ENCODE assay signal across 6 cellular contexts in the genomic region with DNA sequence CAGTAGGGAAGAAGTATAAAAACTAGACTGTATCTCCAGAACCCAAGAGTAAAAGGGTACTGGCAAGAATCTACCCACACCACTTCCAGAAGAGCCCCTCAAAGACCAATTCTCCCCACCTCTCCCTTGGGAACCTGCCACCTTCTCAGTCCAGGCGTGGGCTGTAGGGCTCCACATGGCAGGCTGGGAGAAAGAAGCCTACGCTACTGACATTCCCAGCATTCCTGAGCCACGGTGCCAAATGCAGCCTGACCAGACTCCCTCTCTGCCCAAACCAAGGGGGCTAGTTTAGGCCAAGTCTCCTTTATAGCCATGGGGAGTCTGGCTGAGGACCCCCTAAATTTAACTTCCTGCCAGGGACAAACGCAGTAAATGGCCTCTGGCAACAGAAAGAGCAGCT. TPM values are rescaled to one million over a fixed set of nuclear protein-coding genes. Genes with fewer than 3 reads are reported as not detected.
A peak's percentile ranks its signal among the peaks of the same experiment; 100 is the strongest.
DNase-seq lines count a peak whose midpoint lies in the region; TF ChIP-seq lines count a peak whose summit lies in the region.

No MANE protein-coding gene starts in this region.

- BruUV-seq in Caco-2 (replicated peaks; lab: Mats Ljungman, UMichigan): no TSS peak

- no peaks in the 10 kb centered on the region for H3K9me3 Mint-ChIP-seq in Caco-2 (ENCODE audit: unreplicated experiment)
- no peaks in the 10 kb centered on the region for H3K9me3 Mint-ChIP-seq in activated T-helper 1 cell treated with anti-CD3 and anti-CD28 coated beads, Interleukin-12 subunit alpha, Interleukin-12 subunit beta, Interleukin-2, Interleukin-4 antibody, amounts not matched to agents 30 ng/mL and 10 ng/mL and 1 ng/mL, durations not matched to agents 14 hours and 24 hours and 36 hours

- no peak for TF ChIP-seq CTCF in Caco-2 (IDR thresholded peaks at IDR 0.05; ENCODE audit: insufficient read depth in 1 of 2, low read depth in 1 of 2, low read length in 1 of 2, severe bottlenecking in 1 of 2, unreplicated experiment in 1 of 2)
- no peak for TF ChIP-seq CTCF in Peyer's patch (IDR thresholded peaks at IDR 0.05)

- H3K4me1 ChIP-seq in Caco-2 (peaks cover 13% of the 10 kb centered on the region), mesodermal cell (ENCODE audit: control insufficient read depth, insufficient read depth, low read length, poor library complexity, severe bottlenecking) (peaks cover 13% of the 10 kb centered on the region), Peyer's patch (peaks cover 4 to 41% (median 14%) of the 10 kb centered on the region in 4 donors)

- H3K4me3 Mint-ChIP-seq in Caco-2 (ENCODE audit: unreplicated experiment): peak overlapping the region; percentile 90
- peak overlapping the region; percentile 96 for H3K4me3 Mint-ChIP-seq in activated T-helper 1 cell treated with anti-CD3 and anti-CD28 coated beads, Interleukin-12 subunit alpha, Interleukin-12 subunit beta, Interleukin-2, Interleukin-4 antibody, amounts not matched to agents 30 ng/mL and 10 ng/mL and 1 ng/mL, durations not matched to agents 14 hours and 24 hours and 36 hours

- H3K36me3 Mint-ChIP-seq in Caco-2 (ENCODE audit: insufficient read depth, unreplicated experiment): peaks cover 66% of the 10 kb centered on the region
- peaks cover 45% of the 10 kb centered on the region for H3K36me3 Mint-ChIP-seq in activated T-helper 1 cell treated with anti-CD3 and anti-CD28 coated beads, Interleukin-12 subunit alpha, Interleukin-12 subunit beta, Interleukin-2, Interleukin-4 antibody, amounts not matched to agents 30 ng/mL and 10 ng/mL and 1 ng/mL, durations not matched to agents 14 hours and 24 hours and 36 hours (ENCODE audit: low read depth)

- 29 to 40% methylated on average over 2 to 4 of the region's 4 CpGs for WGBS in mesodermal cell (ENCODE audit: insufficient coverage in 2 of 2), 2 experiments

- DNase-seq in Caco-2 (no peak), NCI-H1436 (lab: John Stamatoyannopoulos, UW) (no peak), Peyer's patch (no peak), hypothalamus (lab: John Stamatoyannopoulos, UW) (no peak)
- DNase-seq in activated T-helper 1 cell treated with anti-CD3 and anti-CD28 coated beads, Interleukin-12 subunit alpha, Interleukin-12 subunit beta, Interleukin-2, Interleukin-4 antibody, amounts not matched to agents 30 ng/mL and 10 ng/mL and 1 ng/mL, durations not matched to agents 14 hours and 24 hours and 36 hours (ENCODE audit: low spot score): no peak

- peaks cover 13% of the 10 kb centered on the region for H3K36me3 ChIP-seq in Caco-2 (ENCODE audit: control insufficient read depth, insufficient read depth, low read length)
- H3K36me3 ChIP-seq in mesodermal cell (ENCODE audit: control insufficient read depth, insufficient read depth, low read length): peaks cover 46% of the 10 kb centered on the region
- H3K36me3 ChIP-seq in Peyer's patch: peaks cover 0 to 46% (median 0%) of the 10 kb centered on the region in 3 donors

- H3K27me3 Mint-ChIP-seq in Caco-2 (ENCODE audit: insufficient read depth, unreplicated experiment): no peaks in the 10 kb centered on the region
- no peaks in the 10 kb centered on the region for H3K27me3 Mint-ChIP-seq in activated T-helper 1 cell treated with anti-CD3 and anti-CD28 coated beads, Interleukin-12 subunit alpha, Interleukin-12 subunit beta, Interleukin-2, Interleukin-4 antibody, amounts not matched to agents 30 ng/mL and 10 ng/mL and 1 ng/mL, durations not matched to agents 14 hours and 24 hours and 36 hours (ENCODE audit: insufficient read depth)

- peaks cover 13% of the 10 kb centered on the region for H3K4me1 Mint-ChIP-seq in Caco-2 (ENCODE audit: low read depth, unreplicated experiment)
- peaks cover 55% of the 10 kb centered on the region for H3K4me1 Mint-ChIP-seq in activated T-helper 1 cell treated with anti-CD3 and anti-CD28 coated beads, Interleukin-12 subunit alpha, Interleukin-12 subunit beta, Interleukin-2, Interleukin-4 antibody, amounts not matched to agents 30 ng/mL and 10 ng/mL and 1 ng/mL, durations not matched to agents 14 hours and 24 hours and 36 hours (ENCODE audit: low read depth)

- POLR2A ChIA-PET in Caco-2 (lab: Charles Lee): no interaction called here

- H3K27me3 ChIP-seq in Caco-2 (replicated peaks; ENCODE audit: control insufficient read depth, insufficient read depth, low read length): no peaks in the 10 kb centered on the region
- no peaks in the 10 kb centered on the region for H3K27me3 ChIP-seq in Peyer's patch

- no peak overlapping the region; the same call in 1 of the 2 replicates for H3K4me3 ChIP-seq in Caco-2 (ENCODE audit: low read depth, low read length)
- H3K4me3 ChIP-seq in mesodermal cell (ENCODE audit: extremely low read depth, insufficient read depth, low read length, poor library complexity, severe bottlenecking): peak overlapping the region; percentile 74
- H3K4me3 ChIP-seq in Peyer's patch: peak overlapping the region in 2 of 4 donors; percentile 99

- H3K27ac ChIP-seq in mesodermal cell (ENCODE audit: low read depth, low read length, severe bottlenecking): no peak overlapping the region
- H3K27ac ChIP-seq in Peyer's patch: peak overlapping the region in 1 of 4 donors; percentile 88

- H3K9me3 ChIP-seq in Caco-2 (no peaks in the 10 kb centered on the region), mesodermal cell (ENCODE audit: control insufficient read depth, low read length) (no peaks in the 10 kb centered on the region), Peyer's patch (no peaks in the 10 kb centered on the region)

- intact Hi-C loops in Caco-2 (cut with micrococcal nuclease; ENCODE audit: unreplicated experiment): no loop called here
- intact Hi-C loops in activated T-helper 1 cell treated with anti-CD3 and anti-CD28 coated beads, Interleukin-12 subunit alpha, Interleukin-12 subunit beta, Interleukin-2, Interleukin-4 antibody, amounts not matched to agents 30 ng/mL and 10 ng/mL and 1 ng/mL, durations not matched to agents 14 hours and 24 hours and 36 hours (cut with micrococcal nuclease): loop anchor here (5.0 kb wide), 2 partner anchors 71 to 149 kb away; a partner anchor contains a TSS

- TF ChIP-seq POLR2A in Peyer's patch (IDR thresholded peaks at IDR 0.05): no peak

- CTCF ChIA-PET in Caco-2 (lab: Charles Lee): no interaction called here

- H3K27ac Mint-ChIP-seq in Caco-2 (ENCODE audit: unreplicated experiment): no peak overlapping the region
- H3K27ac Mint-ChIP-seq in activated T-helper 1 cell treated with anti-CD3 and anti-CD28 coated beads, Interleukin-12 subunit alpha, Interleukin-12 subunit beta, Interleukin-2, Interleukin-4 antibody, amounts not matched to agents 30 ng/mL and 10 ng/mL and 1 ng/mL, durations not matched to agents 14 hours and 24 hours and 36 hours: peak overlapping the region; percentile 65

RNA-seq across cellular contexts. Expression of a gene that starts 2.0 kb away (rescaled TPM):
- total RNA-seq in Caco-2 (2022) (92.2 and 93.2 TPM in 2 replicates), Peyer's patch (100 to 1,000 TPM in 1 of 4 donors, 10 to 100 TPM in 3; 21.8 to 159 (median 30.6) TPM)
- total RNA-seq in activated T-helper 1 cell treated with anti-CD3 and anti-CD28 coated beads, Interleukin-12 subunit alpha, Interleukin-12 subunit beta, Interleukin-2, Interleukin-4 antibody, amounts not matched to agents 30 ng/mL and 10 ng/mL and 1 ng/mL, durations not matched to agents 14 hours and 24 hours and 36 hours: 93.3 and 106 TPM in 2 replicates
- polyA plus RNA-seq in mesodermal cell (2013, experiment 1 of 2): 82.9 TPM
- 81.8 TPM for polyA plus RNA-seq in mesodermal cell (2013, experiment 2 of 2)

RNA-seq across cellular contexts. Expression of a gene that starts 11.2 kb away (rescaled TPM):
- 0.09 TPM in 1 of 2 replicates, not detected in the other for total RNA-seq in Caco-2 (2022)
- not detected in 2 replicates for total RNA-seq in activated T-helper 1 cell treated with anti-CD3 and anti-CD28 coated beads, Interleukin-12 subunit alpha, Interleukin-12 subunit beta, Interleukin-2, Interleukin-4 antibody, amounts not matched to agents 30 ng/mL and 10 ng/mL and 1 ng/mL, durations not matched to agents 14 hours and 24 hours and 36 hours
- polyA plus RNA-seq in mesodermal cell (2013, experiment 1 of 2): 0.26 TPM
- polyA plus RNA-seq in mesodermal cell (2013, experiment 2 of 2): 0.15 TPM
- total RNA-seq in Peyer's patch: under 1 TPM in 3 of 4 donors, not detected in 1; 0.27 to 0.53 (median 0.47) TPM

RNA-seq across cellular contexts. Expression of a gene that starts 51.6 kb away (rescaled TPM):
- 178 and 190 TPM in 2 replicates for total RNA-seq in Caco-2 (2022)
- 299 and 301 TPM in 2 replicates for total RNA-seq in activated T-helper 1 cell treated with anti-CD3 and anti-CD28 coated beads, Interleukin-12 subunit alpha, Interleukin-12 subunit beta, Interleukin-2, Interleukin-4 antibody, amounts not matched to agents 30 ng/mL and 10 ng/mL and 1 ng/mL, durations not matched to agents 14 hours and 24 hours and 36 hours
- 89.4 TPM for polyA plus RNA-seq in mesodermal cell (2013, experiment 1 of 2)
- 86.7 TPM for polyA plus RNA-seq in mesodermal cell (2013, experiment 2 of 2)
- total RNA-seq in Peyer's patch: 100 to 1,000 TPM; 134 to 205 (median 170) TPM

RNA-seq across cellular contexts. Expression of a gene that starts 54.2 kb away (rescaled TPM):
- total RNA-seq in Caco-2 (2022): 0.07 TPM in 1 of 2 replicates, not detected in the other
- total RNA-seq in activated T-helper 1 cell treated with anti-CD3 and anti-CD28 coated beads, Interleukin-12 subunit alpha, Interleukin-12 subunit beta, Interleukin-2, Interleukin-4 antibody, amounts not matched to agents 30 ng/mL and 10 ng/mL and 1 ng/mL, durations not matched to agents 14 hours and 24 hours and 36 hours: not detected in 2 replicates
- polyA plus RNA-seq in mesodermal cell (2013, experiment 1 of 2): 8.4 TPM
- polyA plus RNA-seq in mesodermal cell (2013, experiment 2 of 2): 6.5 TPM
- total RNA-seq in Peyer's patch: 10 to 100 TPM in 1 of 4 donors, 1 to 10 TPM in 3; 1.6 to 19.8 (median 7.3) TPM

RNA-seq across cellular contexts. Expression of a gene that starts 54.4 kb away (rescaled TPM):
- total RNA-seq in Caco-2 (2022): not detected in 2 replicates
- not detected in 2 replicates for total RNA-seq in activated T-helper 1 cell treated with anti-CD3 and anti-CD28 coated beads, Interleukin-12 subunit alpha, Interleukin-12 subunit beta, Interleukin-2, Interleukin-4 antibody, amounts not matched to agents 30 ng/mL and 10 ng/mL and 1 ng/mL, durations not matched to agents 14 hours and 24 hours and 36 hours
- polyA plus RNA-seq in mesodermal cell (2013, experiment 1 of 2): 1.3 TPM
- 2.3 TPM for polyA plus RNA-seq in mesodermal cell (2013, experiment 2 of 2)
- 1 to 10 TPM in 2 of 4 donors, under 1 TPM in 1, not detected in 1; 0.53 to 3.5 (median 1.6) TPM for total RNA-seq in Peyer's patch
